In the genomic region with DNA sequence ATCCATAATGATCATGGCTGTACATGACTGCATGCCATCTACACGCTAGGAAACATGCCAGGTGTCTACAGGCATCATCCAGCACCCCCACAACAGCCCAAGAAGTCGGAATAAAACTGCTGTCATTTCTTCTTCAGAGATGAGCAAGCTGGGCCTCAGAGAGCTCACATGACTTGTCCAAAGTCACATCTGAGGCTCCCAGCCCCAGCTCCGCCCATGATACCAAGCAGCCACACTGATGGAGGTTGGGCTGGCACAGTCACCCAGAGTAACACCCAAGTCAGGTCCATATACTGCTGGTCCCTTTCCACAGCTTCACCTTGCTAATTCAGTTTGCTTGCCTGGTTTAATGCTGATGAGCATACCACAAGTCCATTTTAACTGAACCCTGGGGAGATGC, we compare ENCODE assay signal across 20 cellular contexts.
"Had no signal": no experiment of that assay in that cellular context is flagged by ENCODE, and none has a peak within 500 bp of the region (broad histone marks: within the 10 kb centered on the region; RNA-seq: fewer than 3 reads in every experiment).

No MANE protein-coding gene starts in this region.

- H3K36me3 ChIP-seq: neutrophil, right lobe of liver had no signal

- H3K4me1 ChIP-seq: right lobe of liver, testis, tibial nerve had no signal

- H3K36me3 Mint-ChIP-seq: naive thymus-derived CD8-positive, alpha-beta T cell; stimulated activated naive B cell treated with anti-CD40 and anti-IgM and Interleukin-4, amounts not matched to agents 10 μg/mL and 1 μg/mL and 100 μg/mL, for 72 hours had no signal

- H3K4me1 Mint-ChIP-seq: stimulated activated naive CD8-positive, alpha-beta T cell treated with anti-CD3 and anti-CD28 coated beads, Interleukin-15, amount 100 ng/mL, for 72 hours had no signal

- H3K27me3 ChIP-seq: right lobe of liver, testis, tibial nerve had no signal

- H3K4me3 ChIP-seq: coronary artery, mucosa of descending colon, right lobe of liver, testis, tibial nerve had no signal

- H3K9me3 Mint-ChIP-seq: endodermal cell; naive thymus-derived CD8-positive, alpha-beta T cell; stimulated activated naive B cell treated with anti-CD40 and anti-IgM and Interleukin-4, amounts not matched to agents 10 μg/mL and 1 μg/mL and 100 μg/mL, for 72 hours; stimulated activated naive CD8-positive, alpha-beta T cell treated with anti-CD3 and anti-CD28 coated beads, Interleukin-15, amount 100 ng/mL, for 72 hours had no signal

- H3K27me3 Mint-ChIP-seq: progenitor cell of endocrine pancreas had no signal

- H3K4me3 Mint-ChIP-seq: endodermal cell; naive thymus-derived CD8-positive, alpha-beta T cell; stimulated activated naive B cell treated with anti-CD40 and anti-IgM and Interleukin-4, amounts not matched to agents 10 μg/mL and 1 μg/mL and 100 μg/mL, for 72 hours; stimulated activated naive CD8-positive, alpha-beta T cell treated with anti-CD3 and anti-CD28 coated beads, Interleukin-15, amount 100 ng/mL, for 72 hours had no signal

- DNase-seq: effector CD4-positive, alpha-beta T cell; endodermal cell; foreskin melanocyte; head of caudate nucleus; hippocampal formation; kidney glomerular epithelial cell; mucosa of descending colon; naive thymus-derived CD8-positive, alpha-beta T cell; stimulated activated CD4-positive, alpha-beta T cell treated with anti-CD3 and anti-CD28 coated beads, Interleukin-15, amount 100 ng/mL, for 24 hours; stimulated activated CD4-positive, alpha-beta T cell treated with anti-CD3 and anti-CD28 coated beads, Interleukin-1b, Interleukin-23, amount 100 ng/mL, for 48 hours; stimulated activated CD4-positive, alpha-beta T cell treated with anti-CD3 and anti-CD28 coated beads, Interleukin-4, amount 100 ng/mL, for 24 hours; stimulated activated naive B cell treated with anti-CD40 and anti-IgM and Interleukin-4, amounts not matched to agents 10 μg/mL and 1 μg/mL and 100 μg/mL, for 72 hours; stimulated activated naive CD8-positive, alpha-beta T cell treated with anti-CD3 and anti-CD28 coated beads, Interleukin-15, amount 100 ng/mL, for 72 hours; testis had no signal

- H3K27ac ChIP-seq: coronary artery, neutrophil, right lobe of liver, testis, tibial nerve had no signal

- H3K27ac Mint-ChIP-seq: endodermal cell; naive thymus-derived CD8-positive, alpha-beta T cell; progenitor cell of endocrine pancreas; stimulated activated naive B cell treated with anti-CD40 and anti-IgM and Interleukin-4, amounts not matched to agents 10 μg/mL and 1 μg/mL and 100 μg/mL, for 72 hours; stimulated activated naive CD8-positive, alpha-beta T cell treated with anti-CD3 and anti-CD28 coated beads, Interleukin-15, amount 100 ng/mL, for 72 hours had no signal

- ATAC-seq: left lobe of liver; mucosa of descending colon; naive thymus-derived CD8-positive, alpha-beta T cell; right lobe of liver; stimulated activated naive B cell treated with anti-CD40 and anti-IgM and Interleukin-4, amounts not matched to agents 10 μg/mL and 1 μg/mL and 100 μg/mL, for 72 hours; stimulated activated naive CD8-positive, alpha-beta T cell treated with anti-CD3 and anti-CD28 coated beads, Interleukin-15, amount 100 ng/mL, for 72 hours had no signal

- H3K9me3 ChIP-seq: mucosa of descending colon, neutrophil, right lobe of liver, testis, tibial nerve had no signal
